Comparison of ENCODE assay signal across 1 cellular context in the genomic region with DNA sequence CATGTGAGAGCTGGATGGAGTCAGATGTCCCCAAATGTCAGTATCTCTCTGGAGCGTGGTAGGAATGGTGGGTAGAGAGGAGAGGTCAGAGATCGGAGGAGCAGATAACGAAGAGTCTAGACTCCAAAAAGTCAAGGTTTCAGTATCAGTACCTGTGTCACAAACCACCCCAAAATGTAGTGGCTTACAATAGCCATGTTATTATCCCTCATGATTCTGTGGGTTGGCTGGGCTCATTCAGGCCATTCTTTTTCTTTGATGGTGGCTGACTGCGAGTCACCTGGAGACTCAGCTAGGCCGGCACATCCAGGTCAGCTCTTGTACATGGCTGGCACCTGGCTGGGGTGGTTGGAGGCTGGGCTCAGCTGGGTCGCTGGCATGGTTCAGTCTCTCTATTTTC.
TF ChIP-seq lines count a peak whose summit lies in the region.

No MANE protein-coding gene starts in this region.

TF ChIP-seq in GM23338, 12 proteins besides CTCF, POLR2A, EP300 and RAD21 (continued from another document):
- TF ChIP-seq, protein P1, sequence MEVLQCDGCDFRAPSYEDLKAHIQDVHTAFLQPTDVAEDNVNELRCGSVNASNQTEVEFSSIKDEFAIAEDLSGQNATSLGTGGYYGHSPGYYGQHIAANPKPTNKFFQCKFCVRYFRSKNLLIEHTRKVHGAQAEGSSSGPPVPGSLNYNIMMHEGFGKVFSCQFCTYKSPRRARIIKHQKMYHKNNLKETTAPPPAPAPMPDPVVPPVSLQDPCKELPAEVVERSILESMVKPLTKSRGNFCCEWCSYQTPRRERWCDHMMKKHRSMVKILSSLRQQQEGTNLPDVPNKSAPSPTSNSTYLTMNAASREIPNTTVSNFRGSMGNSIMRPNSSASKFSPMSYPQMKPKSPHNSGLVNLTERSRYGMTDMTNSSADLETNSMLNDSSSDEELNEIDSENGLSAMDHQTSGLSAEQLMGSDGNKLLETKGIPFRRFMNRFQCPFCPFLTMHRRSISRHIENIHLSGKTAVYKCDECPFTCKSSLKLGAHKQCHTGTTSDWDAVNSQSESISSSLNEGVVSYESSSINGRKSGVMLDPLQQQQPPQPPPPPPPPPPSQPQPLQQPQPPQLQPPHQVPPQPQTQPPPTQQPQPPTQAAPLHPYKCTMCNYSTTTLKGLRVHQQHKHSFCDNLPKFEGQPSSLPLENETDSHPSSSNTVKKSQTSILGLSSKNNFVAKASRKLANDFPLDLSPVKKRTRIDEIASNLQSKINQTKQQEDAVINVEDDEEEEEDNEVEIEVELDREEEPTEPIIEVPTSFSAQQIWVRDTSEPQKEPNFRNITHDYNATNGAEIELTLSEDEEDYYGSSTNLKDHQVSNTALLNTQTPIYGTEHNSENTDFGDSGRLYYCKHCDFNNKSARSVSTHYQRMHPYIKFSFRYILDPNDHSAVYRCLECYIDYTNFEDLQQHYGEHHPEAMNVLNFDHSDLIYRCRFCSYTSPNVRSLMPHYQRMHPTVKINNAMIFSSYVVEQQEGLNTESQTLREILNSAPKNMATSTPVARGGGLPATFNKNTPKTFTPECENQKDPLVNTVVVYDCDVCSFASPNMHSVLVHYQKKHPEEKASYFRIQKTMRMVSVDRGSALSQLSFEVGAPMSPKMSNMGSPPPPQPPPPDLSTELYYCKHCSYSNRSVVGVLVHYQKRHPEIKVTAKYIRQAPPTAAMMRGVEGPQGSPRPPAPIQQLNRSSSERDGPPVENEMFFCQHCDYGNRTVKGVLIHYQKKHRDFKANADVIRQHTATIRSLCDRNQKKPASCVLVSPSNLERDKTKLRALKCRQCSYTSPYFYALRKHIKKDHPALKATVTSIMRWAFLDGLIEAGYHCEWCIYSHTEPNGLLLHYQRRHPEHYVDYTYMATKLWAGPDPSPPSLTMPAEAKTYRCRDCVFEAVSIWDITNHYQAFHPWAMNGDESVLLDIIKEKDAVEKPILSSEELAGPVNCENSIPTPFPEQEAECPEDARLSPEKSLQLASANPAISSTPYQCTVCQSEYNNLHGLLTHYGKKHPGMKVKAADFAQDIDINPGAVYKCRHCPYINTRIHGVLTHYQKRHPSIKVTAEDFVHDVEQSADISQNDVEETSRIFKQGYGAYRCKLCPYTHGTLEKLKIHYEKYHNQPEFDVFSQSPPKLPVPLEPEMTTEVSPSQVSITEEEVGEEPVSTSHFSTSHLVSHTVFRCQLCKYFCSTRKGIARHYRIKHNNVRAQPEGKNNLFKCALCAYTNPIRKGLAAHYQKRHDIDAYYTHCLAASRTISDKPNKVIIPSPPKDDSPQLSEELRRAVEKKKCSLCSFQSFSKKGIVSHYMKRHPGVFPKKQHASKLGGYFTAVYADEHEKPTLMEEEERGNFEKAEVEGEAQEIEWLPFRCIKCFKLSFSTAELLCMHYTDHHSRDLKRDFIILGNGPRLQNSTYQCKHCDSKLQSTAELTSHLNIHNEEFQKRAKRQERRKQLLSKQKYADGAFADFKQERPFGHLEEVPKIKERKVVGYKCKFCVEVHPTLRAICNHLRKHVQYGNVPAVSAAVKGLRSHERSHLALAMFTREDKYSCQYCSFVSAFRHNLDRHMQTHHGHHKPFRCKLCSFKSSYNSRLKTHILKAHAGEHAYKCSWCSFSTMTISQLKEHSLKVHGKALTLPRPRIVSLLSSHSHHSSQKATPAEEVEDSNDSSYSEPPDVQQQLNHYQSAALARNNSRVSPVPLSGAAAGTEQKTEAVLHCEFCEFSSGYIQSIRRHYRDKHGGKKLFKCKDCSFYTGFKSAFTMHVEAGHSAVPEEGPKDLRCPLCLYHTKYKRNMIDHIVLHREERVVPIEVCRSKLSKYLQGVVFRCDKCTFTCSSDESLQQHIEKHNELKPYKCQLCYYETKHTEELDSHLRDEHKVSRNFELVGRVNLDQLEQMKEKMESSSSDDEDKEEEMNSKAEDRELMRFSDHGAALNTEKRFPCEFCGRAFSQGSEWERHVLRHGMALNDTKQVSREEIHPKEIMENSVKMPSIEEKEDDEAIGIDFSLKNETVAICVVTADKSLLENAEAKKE (CRISPR knock-in tag; IDR thresholded peaks at IDR 0.05): no peak
